In genomic region chr7:92761391-92762098, GRCh38 we compare ENCODE assay signal across 15 cellular contexts.
DNase-seq lines count a peak whose midpoint lies in the region; ATAC-seq and TF ChIP-seq lines count a peak whose summit lies in the region.
"Had no signal": no experiment of that assay in that cellular context is flagged by ENCODE, and none has a peak within 500 bp of the region (broad histone marks: within the 10 kb centered on the region; RNA-seq: fewer than 3 reads in every experiment).

No MANE protein-coding gene starts in this region.

- no peaks in the 10 kb centered on the region for H3K9me3 ChIP-seq in gastroesophageal sphincter
- H3K9me3 ChIP-seq in right cardiac atrium (ENCODE audit: control insufficient read depth, low read length) = no peaks in the 10 kb centered on the region
- H3K9me3 ChIP-seq: mucosa of descending colon, psoas muscle had no signal

- no peak for TF ChIP-seq CTCF in nephron (IDR thresholded peaks at IDR 0.05; ENCODE audit: unreplicated experiment in 3 of 3)
- TF ChIP-seq CTCF in gastroesophageal sphincter (IDR thresholded peaks at IDR 0.05) = no peak

- no peaks in the 10 kb centered on the region for H3K36me3 ChIP-seq in gastroesophageal sphincter

- H3K4me3 Mint-ChIP-seq in nephron = no peak overlapping the region

- TF ChIP-seq EP300 in gastroesophageal sphincter (IDR thresholded peaks at IDR 0.05) = no peak

- DNase-seq in COLO829 (ENCODE audit: low spot score) = peak; percentile 86
- peak; percentile 44 for DNase-seq in LHCN-M2 (ENCODE audit: low read depth)
- DNase-seq in right cardiac atrium = no peak
- DNase-seq in T1000 (lab: John Stamatoyannopoulos, UW) = no peak
- DNase-seq: amygdala; EL; mucosa of descending colon; psoas muscle; stimulated activated CD4-positive, alpha-beta T cell treated with anti-CD3 and anti-CD28 coated beads, Interleukin-2, amount 100 ng/mL, for 48 hours had no signal

- H3K27ac ChIP-seq in cingulate gyrus (ENCODE audit: low read depth, low read length) (peak overlapping the region; percentile 42), gastroesophageal sphincter (peak overlapping the region in 1 of 4 donors; percentile 6), right cardiac atrium (ENCODE audit: low read length) (no peak overlapping the region)
- H3K27ac ChIP-seq: psoas muscle, VCaP had no signal

- ATAC-seq in GM21447 (IDR thresholded peaks at IDR 0.05; ENCODE audit: unreplicated experiment) (no peak), gastroesophageal sphincter (no peak), right cardiac atrium (no peak)
- ATAC-seq: GM12878, mucosa of descending colon, psoas muscle had no signal

- H3K4me1 ChIP-seq in gastroesophageal sphincter (peaks cover 0 to 26% (median 9%) of the 10 kb centered on the region in 3 donors), right cardiac atrium (ENCODE audit: control insufficient read depth, insufficient read depth, low read length) (no peaks in the 10 kb centered on the region)
- H3K4me1 ChIP-seq: psoas muscle had no signal

- H3K36me3 Mint-ChIP-seq in nephron (ENCODE audit: low read depth) = peaks cover 32% of the 10 kb centered on the region

- H3K27ac Mint-ChIP-seq in nephron = peak overlapping the region; percentile 81 to 87 (median 82)

- H3K9me3 Mint-ChIP-seq in nephron = no peaks in the 10 kb centered on the region

- H3K4me1 Mint-ChIP-seq in nephron = peaks cover 26% of the 10 kb centered on the region

- H3K4me3 ChIP-seq in gastroesophageal sphincter = no peak overlapping the region
- no peak overlapping the region for H3K4me3 ChIP-seq in right cardiac atrium (ENCODE audit: low read length)
- H3K4me3 ChIP-seq: GM12878, mucosa of descending colon, psoas muscle had no signal

- no peaks in the 10 kb centered on the region for H3K27me3 Mint-ChIP-seq in nephron (ENCODE audit: low read depth)

- H3K27me3 ChIP-seq in gastroesophageal sphincter (no peaks in the 10 kb centered on the region), right cardiac atrium (ENCODE audit: control insufficient read depth, insufficient read depth) (no peaks in the 10 kb centered on the region)

- intact Hi-C loops in right cardiac atrium (cut with DNase I) = no loop called here

- no peak for TF ChIP-seq POLR2A in gastroesophageal sphincter (IDR thresholded peaks at IDR 0.05)

Comparison
In these comparisons a context has a peak if more than half of its experiments do, and no peak if none do; other contexts are left out.
1. DNase-seq: peak in COLO829 (single experiment) and LHCN-M2 (single experiment); none in right cardiac atrium (0 of 3) and T1000 (single experiment).